In the genomic region with DNA sequence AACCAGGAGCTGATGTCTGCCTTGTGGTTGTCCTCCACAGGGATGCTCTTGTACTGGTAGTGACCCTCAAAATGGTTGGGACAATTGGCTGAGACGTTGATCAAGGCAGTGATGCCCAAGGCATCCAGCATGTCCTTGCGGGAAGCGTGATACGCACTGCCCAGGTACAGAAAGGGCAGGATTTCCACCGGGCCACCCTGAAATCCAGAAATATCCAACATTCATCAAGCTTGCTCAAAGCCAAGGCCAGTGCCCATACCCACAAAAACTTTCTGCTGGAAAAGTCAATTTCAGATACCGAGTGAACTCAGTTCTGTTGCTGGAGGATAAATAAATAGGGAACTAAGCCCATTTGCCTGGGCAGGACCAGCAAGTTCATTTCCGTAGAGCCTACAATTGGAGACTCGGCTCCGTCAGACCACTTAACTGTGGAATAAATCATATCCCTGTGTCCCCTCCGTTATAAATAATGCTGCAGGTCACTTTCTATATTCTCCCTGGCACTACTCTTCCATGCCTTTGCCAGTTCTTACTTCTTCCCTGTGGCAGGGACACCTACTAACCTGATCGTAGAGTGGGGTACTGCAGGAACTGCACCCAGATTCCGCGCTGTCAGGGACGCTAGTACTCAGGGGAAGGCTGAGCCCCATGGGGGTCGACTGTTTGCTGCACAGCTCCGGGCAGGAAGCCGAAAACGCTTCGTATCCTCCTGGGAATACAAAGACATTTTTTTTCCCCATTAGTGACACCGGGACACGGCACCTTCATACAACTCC, we compare ENCODE assay signal across 8 cellular contexts. TPM values are rescaled to one million over a fixed set of nuclear protein-coding genes. Genes with fewer than 3 reads are reported as not detected.
DNase-seq lines count a peak whose midpoint lies in the region; ATAC-seq and TF ChIP-seq lines count a peak whose summit lies in the region.

No MANE protein-coding gene starts in this region.

- no peak overlapping the region for H4K8ac ChIP-seq in mesendoderm (ENCODE audit: low read depth, low read length)

- no CpG with 5 or more reads among the region's 21 CpGs for WGBS in mesendoderm (ENCODE audit: extremely low coverage, insufficient coverage, low lambda C conversion rate)
- 8% methylated on average over 20 to 21 of the region's 21 CpGs for WGBS in upper lobe of left lung, 2 donors

- H3K4me3 ChIP-seq in GM08714 (ENCODE audit: low read length) (peak overlapping the region; percentile 96), PC-9 (peak overlapping the region; percentile 91), dorsolateral prefrontal cortex (peak overlapping the region; percentile 63 to 99 (median 92)), mesendoderm (ENCODE audit: low read length) (peak overlapping the region; percentile 76), upper lobe of left lung (peak overlapping the region; percentile 62 to 78 (median 70))

- H3K4me2 ChIP-seq in PC-9: peak overlapping the region; percentile 100
- peak overlapping the region; percentile 96 for H3K4me2 ChIP-seq in mesendoderm (ENCODE audit: low read length)

- BruUV-seq in PC-9 (replicated peaks; lab: Mats Ljungman, UMichigan): TSS peak; percentile 40

- peak in 1 of 4 donors; percentile 61 for TF ChIP-seq EP300 in upper lobe of left lung (IDR thresholded peaks at IDR 0.05)

- no peak overlapping the region for H2AK5ac ChIP-seq in mesendoderm (ENCODE audit: low read length)

- POLR2A ChIA-PET in PC-9 (lab: Charles Lee; ENCODE audit: unreplicated experiment): interaction anchor here (0.7 kb wide), 1 partner anchor 36 kb away, joined by 9 read pairs; no protein-coding TSS in a partner anchor

- H3K27ac ChIP-seq in PC-9: peak overlapping the region; percentile 93
- H3K27ac ChIP-seq in dorsolateral prefrontal cortex: peak overlapping the region; percentile 93 to 100 (median 100)
- H3K27ac ChIP-seq in mesendoderm (ENCODE audit: low read depth, low read length): no peak overlapping the region
- peak overlapping the region; percentile 99 to 100 (median 99) for H3K27ac ChIP-seq in upper lobe of left lung

- no peaks in the 10 kb centered on the region for H3K9me2 ChIP-seq in PC-9 (ENCODE audit: insufficient read depth)

- no peak overlapping the region for H4K5ac ChIP-seq in mesendoderm (ENCODE audit: low read length)

- no peak overlapping the region; the same call in 1 of the 2 replicates for H2AFZ ChIP-seq in PC-9

- no peak overlapping the region for H2BK15ac ChIP-seq in mesendoderm (replicated peaks; ENCODE audit: low read depth)

- DNase-seq in PC-9: no peak
- DNase-seq in dorsolateral prefrontal cortex: peak in 1 of 10 donors; percentile 22
- peak; percentile 45 for DNase-seq in mesendoderm
- DNase-seq in upper lobe of left lung: peak in 1 of 2 donors; percentile 39
- DNase-seq in NCI-H2196 treated with DMSO at 0.1 percent for 48 hours (lab: John Stamatoyannopoulos, UW; ENCODE audit: unreplicated experiment): no peak
- no peak for DNase-seq in NCI-H2196 (lab: John Stamatoyannopoulos, UW; ENCODE audit: unreplicated experiment)

- H3K27me3 ChIP-seq in PC-9 (ENCODE audit: insufficient read depth, low read depth) (no peaks in the 10 kb centered on the region), dorsolateral prefrontal cortex (no peaks in the 10 kb centered on the region), mesendoderm (ENCODE audit: insufficient read depth, low read length, poor library complexity) (no peaks in the 10 kb centered on the region), upper lobe of left lung (no peaks in the 10 kb centered on the region)

- TF ChIP-seq POLR2A in upper lobe of left lung (IDR thresholded peaks at IDR 0.05): peak in 1 of 4 donors; percentile 43

- CTCF ChIA-PET in PC-9 (lab: Charles Lee): interaction anchor here (1.0 to 1.2 kb wide), 2 partner anchors 66 to 161 kb away, joined by 3 read pairs; no protein-coding TSS in a partner anchor

- H3K9me3 ChIP-seq in PC-9 (ENCODE audit: insufficient read depth, low read depth) (no peaks in the 10 kb centered on the region), upper lobe of left lung (no peaks in the 10 kb centered on the region)

- H3K18ac ChIP-seq in mesendoderm (ENCODE audit: low read length): peak overlapping the region; percentile 31

- H2BK5ac ChIP-seq in mesendoderm (ENCODE audit: low read length): no peak overlapping the region

- peaks cover 29% of the 10 kb centered on the region for H4K20me1 ChIP-seq in PC-9 (ENCODE audit: insufficient read depth)

- H3K79me2 ChIP-seq in PC-9 (ENCODE audit: low read depth): peaks cover 29% of the 10 kb centered on the region
- peaks cover 16% of the 10 kb centered on the region for H3K79me2 ChIP-seq in mesendoderm (ENCODE audit: control insufficient read depth, insufficient read depth, low read length)

- H3K4me1 ChIP-seq in PC-9 (replicated peaks; ENCODE audit: insufficient read depth) (peaks cover 57% of the 10 kb centered on the region), mesendoderm (ENCODE audit: control insufficient read depth, low read depth, low read length) (peaks cover 7% of the 10 kb centered on the region), upper lobe of left lung (peaks cover 36 to 63% (median 41%) of the 10 kb centered on the region in 4 donors)

- H3K56ac ChIP-seq in mesendoderm (ENCODE audit: low read length): peak overlapping the region; percentile 97

- TF ChIP-seq CTCF in PC-9 (conservative IDR thresholded peaks at IDR 0.05) (no peak), dorsolateral prefrontal cortex (IDR thresholded peaks at IDR 0.05 in 54 of 56, conservative IDR thresholded peaks at IDR 0.05 in 2 of 56; ENCODE audit: low read depth in 1 of 56, partially characterized antibody in 56 of 56) (no peak), upper lobe of left lung (IDR thresholded peaks at IDR 0.05) (no peak)

- peak overlapping the region; percentile 93 for H3K9ac ChIP-seq in mesendoderm (ENCODE audit: low read length)

- peaks cover 64% of the 10 kb centered on the region for H3F3A ChIP-seq in PC-9 (ENCODE audit: insufficient read depth, low read depth)

- peak overlapping the region; percentile 76 for H3K4ac ChIP-seq in mesendoderm (ENCODE audit: low read depth, low read length)

- H3K36me3 ChIP-seq in PC-9 (ENCODE audit: low read depth) (peaks cover 25% of the 10 kb centered on the region; the same call in 1 of the 2 replicates), mesendoderm (ENCODE audit: control insufficient read depth, insufficient read depth, low read length) (peaks cover 3% of the 10 kb centered on the region), upper lobe of left lung (peaks cover 20 to 36% (median 26%) of the 10 kb centered on the region in 4 donors)

- intact Hi-C loops in PC-9 (cut with micrococcal nuclease; ENCODE audit: unreplicated experiment): loop anchor here (1.0 to 10.0 kb wide), 2 partner anchors 163 to 285 kb away; a partner anchor contains a TSS
- intact Hi-C loops in dorsolateral prefrontal cortex (cut with DNase I): loop anchor here (2.0 to 10.0 kb wide), 4 partner anchors 53 to 135 kb away; a partner anchor contains a TSS

- no peak overlapping the region for H3K23ac ChIP-seq in mesendoderm (ENCODE audit: low read length)

- ATAC-seq in upper lobe of left lung (ENCODE audit: low FRiP score in 2 of 2): no peak
- no peak for ATAC-seq in HG03196 (IDR thresholded peaks at IDR 0.05; ENCODE audit: unreplicated experiment)

- no peak overlapping the region for H2BK120ac ChIP-seq in mesendoderm (ENCODE audit: low read depth, low read length)

- H3K79me1 ChIP-seq in mesendoderm (ENCODE audit: low read length): peaks cover 14% of the 10 kb centered on the region

RNA-seq across cellular contexts. Expression of a gene that starts 1.2 kb away (rescaled TPM):
- total RNA-seq in PC-9 (2021) (10.3 and 18.4 TPM in 2 replicates), dorsolateral prefrontal cortex (100 to 1,000 TPM in 26 of 120 experiments, 10 to 100 TPM in 94; 25.5 to 228 (median 63.6) TPM), upper lobe of left lung (1,000 to 10,000 TPM in 3 of 6 donors, 100 to 1,000 TPM in 3; 568 to 1,492 (median 904) TPM)
- 13.6 TPM for polyA plus RNA-seq in mesendoderm (2013, experiment 1 of 2)
- 14.0 TPM for polyA plus RNA-seq in mesendoderm (2013, experiment 2 of 2)
